In genomic region chr11:130587658-130588057, GRCh38 we compare ENCODE assay signal across 7 cellular contexts.
"Had no signal": no experiment of that assay in that cellular context is flagged by ENCODE, and none has a peak within 500 bp of the region (broad histone marks: within the 10 kb centered on the region; RNA-seq: fewer than 3 reads in every experiment).

No MANE protein-coding gene starts in this region.

- H3K4me3 Mint-ChIP-seq: HFFc6 had no signal

- H3K36me3 ChIP-seq: HAP-1 had no signal

- H3K9ac ChIP-seq: GM23248 had no signal

- H3K4me1 ChIP-seq: HAP-1 had no signal

- ATAC-seq: HCT116 had no signal

- H3K9me3 ChIP-seq: HAP-1 had no signal

- H3K27ac ChIP-seq: GM23248 had no signal

- H3K27ac Mint-ChIP-seq: HFFc6 had no signal

- DNase-seq: GM23248, GOT3, H7, HFFc6, IMR-90 had no signal

- H3K4me3 ChIP-seq: GM23248, HAP-1 had no signal

- H3K9me3 Mint-ChIP-seq: HFFc6 had no signal
